ENCODE assay signal across 8 cellular contexts in genomic region chr16:70686376-70687171, GRCh38. TPM values are rescaled to one million over a fixed set of nuclear protein-coding genes. Genes with fewer than 3 reads are reported as not detected.
DNase-seq lines count a peak whose midpoint lies in the region; ATAC-seq and TF ChIP-seq lines count a peak whose summit lies in the region.

No MANE protein-coding gene starts in this region.

- WGBS in liver, result 72% methylated on average over 29 of the region's 29 CpGs
- 39 to 40% methylated on average over 25 to 29 of the region's 29 CpGs for WGBS in tibial nerve, 2 donors

- peak overlapping the region; percentile 46 for H3K27ac Mint-ChIP-seq in activated CD4-positive, alpha-beta T cell treated with anti-CD3 and anti-CD28 coated beads, Interleukin-2, amount 10 ng/mL, durations not matched to agents 7 days and 5 days

- H3K27ac ChIP-seq in liver (ENCODE audit: low read depth in 1 of 2, low read length in 2 of 2) (peak overlapping the region; percentile 56 to 84), tibial nerve (peak overlapping the region; percentile 80 to 97 (median 86))

- POLR2A ChIA-PET in activated CD4-positive, alpha-beta T cell treated with anti-CD3 and anti-CD28 coated beads, Interleukin-2, amount 10 ng/mL, durations not matched to agents 7 days and 5 days (lab: Charles Lee), result no interaction called here

- CTCF ChIA-PET in activated CD4-positive, alpha-beta T cell treated with anti-CD3 and anti-CD28 coated beads, Interleukin-2, amount 10 ng/mL, durations not matched to agents 7 days and 5 days (lab: Charles Lee), result interaction anchor here (1.9 kb wide), 1 partner anchor 84 kb away, joined by 9 read pairs; no protein-coding TSS in a partner anchor

- no peak for TF ChIP-seq POLR2A in tibial nerve (IDR thresholded peaks at IDR 0.05)

- no peaks in the 10 kb centered on the region for H3K36me3 ChIP-seq in liver (ENCODE audit: control insufficient read depth in 4 of 4, insufficient read depth in 3 of 4, low read depth in 1 of 4, low read length in 3 of 4)
- H3K36me3 ChIP-seq in tibial nerve, result no peaks in the 10 kb centered on the region

- no peak for TF ChIP-seq CTCF in astrocyte of the cerebellum (IDR thresholded peaks at IDR 0.05; ENCODE audit: low read depth, low read length, missing control alignments)
- TF ChIP-seq CTCF in liver (IDR thresholded peaks at IDR 0.05; ENCODE audit: low read depth, low read length, missing input control), result no peak
- peak in 1 of 5 experiments; percentile 48 for TF ChIP-seq CTCF in tibial nerve (IDR thresholded peaks at IDR 0.05)

- ATAC-seq in HG03457 (IDR thresholded peaks at IDR 0.05; ENCODE audit: unreplicated experiment) (no peak), HG02759 (IDR thresholded peaks at IDR 0.05; ENCODE audit: unreplicated experiment) (no peak)

- in situ Hi-C loops in astrocyte of the cerebellum (cut with HindIII; ENCODE audit: low sequenced_read_pairs), result no loop called here

- no peaks in the 10 kb centered on the region for H3K9me3 Mint-ChIP-seq in activated CD4-positive, alpha-beta T cell treated with anti-CD3 and anti-CD28 coated beads, Interleukin-2, amount 10 ng/mL, durations not matched to agents 7 days and 5 days

- H3K9me3 ChIP-seq in liver (ENCODE audit: control insufficient read depth in 4 of 4, low read length in 3 of 4) (no peaks in the 10 kb centered on the region), tibial nerve (no peaks in the 10 kb centered on the region)

- H3K36me3 Mint-ChIP-seq in activated CD4-positive, alpha-beta T cell treated with anti-CD3 and anti-CD28 coated beads, Interleukin-2, amount 10 ng/mL, durations not matched to agents 7 days and 5 days (ENCODE audit: low read depth), result no peaks in the 10 kb centered on the region

- H3K4me1 Mint-ChIP-seq in activated CD4-positive, alpha-beta T cell treated with anti-CD3 and anti-CD28 coated beads, Interleukin-2, amount 10 ng/mL, durations not matched to agents 7 days and 5 days, result peaks cover 21% of the 10 kb centered on the region

- TF ChIP-seq EP300 in tibial nerve (IDR thresholded peaks at IDR 0.05), result no peak

- no peak for TF ChIP-seq RAD21 in liver (IDR thresholded peaks at IDR 0.05)

- no peak for DNase-seq in activated CD4-positive, alpha-beta T cell treated with anti-CD3 and anti-CD28 coated beads, Interleukin-2, amount 10 ng/mL, durations not matched to agents 7 days and 5 days
- DNase-seq in activated CD4-positive, alpha-beta T cell treated with anti-CD3 and anti-CD28 coated beads, Interleukin-2, amount 50 U/mL, for 1 hour, result no peak
- DNase-seq in astrocyte of the cerebellum (ENCODE audit: low read depth) (no peak), tibial nerve (ENCODE audit: low spot score in 2 of 2) (no peak), SW 1271 (lab: John Stamatoyannopoulos, UW) (no peak)

- H3K4me1 ChIP-seq in liver (ENCODE audit: control insufficient read depth in 4 of 4, insufficient read depth in 4 of 4, low read length in 3 of 4) (peaks cover 15 to 53% (median 27%) of the 10 kb centered on the region in 4 donors), tibial nerve (peaks cover 5 to 91% (median 84%) of the 10 kb centered on the region in 4 donors)

- peak overlapping the region; percentile 62 for H3K4me3 Mint-ChIP-seq in activated CD4-positive, alpha-beta T cell treated with anti-CD3 and anti-CD28 coated beads, Interleukin-2, amount 10 ng/mL, durations not matched to agents 7 days and 5 days

- H3K9ac ChIP-seq in liver (ENCODE audit: low read depth in 1 of 2, low read length in 2 of 2), result no peak overlapping the region

- H3K27me3 Mint-ChIP-seq in activated CD4-positive, alpha-beta T cell treated with anti-CD3 and anti-CD28 coated beads, Interleukin-2, amount 10 ng/mL, durations not matched to agents 7 days and 5 days, result peaks cover 13% of the 10 kb centered on the region

- H3K27me3 ChIP-seq in liver (ENCODE audit: control insufficient read depth in 4 of 4, insufficient read depth in 4 of 4, low read length in 3 of 4), result no peaks in the 10 kb centered on the region
- no peaks in the 10 kb centered on the region for H3K27me3 ChIP-seq in tibial nerve

- H3K4me3 ChIP-seq in astrocyte of the cerebellum (ENCODE audit: low read depth, low read length) (peak overlapping the region; percentile 27), liver (ENCODE audit: low read depth in 1 of 3, low read length in 3 of 3) (peak overlapping the region in 1 of 3 donors; percentile 90), tibial nerve (peak overlapping the region; percentile 31 to 66 (median 36))

TF ChIP-seq in liver, 16 proteins besides CTCF, POLR2A, EP300 and RAD21:
- no peak for TF ChIP-seq JUND (IDR thresholded peaks at IDR 0.05)

RNA-seq across cellular contexts. Expression of gene MTSS2, which starts 0.7 kb away (rescaled TPM):
- 1 to 10 TPM; 7.1 to 9.2 TPM for total RNA-seq in activated CD4-positive, alpha-beta T cell treated with anti-CD3 and anti-CD28 coated beads, Interleukin-2, amount 10 ng/mL, durations not matched to agents 7 days and 5 days
- total RNA-seq in liver, result 10 to 100 TPM; 26.7 to 45.1 TPM
- 10 to 100 TPM in 1 of 2 donors, 1 to 10 TPM in 1; 3.8 to 95.7 TPM for polyA plus RNA-seq in liver
- total RNA-seq in tibial nerve, result 10 to 100 TPM; 24.1 to 40.6 (median 35.4) TPM

RNA-seq across cellular contexts. Expression of gene IL34, which starts 40.2 kb away (rescaled TPM):
- total RNA-seq in activated CD4-positive, alpha-beta T cell treated with anti-CD3 and anti-CD28 coated beads, Interleukin-2, amount 10 ng/mL, durations not matched to agents 7 days and 5 days, result not detected
- total RNA-seq in liver (under 1 TPM; 0.25 to 0.93 TPM), tibial nerve (10 to 100 TPM; 49.6 to 89.4 (median 60.9) TPM)
- polyA plus RNA-seq in liver, result under 1 TPM; 0.40 to 0.43 TPM

Comparison
In these comparisons a context has a peak if more than half of its experiments do, and no peak if none do; other contexts are left out.
1. RNA of gene IL34, which starts 40.2 kb away (total RNA-seq): 49.6 to 89.4 TPM in tibial nerve; 0.25 to 0.93 TPM in liver and not detected in activated CD4-positive, alpha-beta T cell treated with anti-CD3 and anti-CD28 coated beads, Interleukin-2, amount 10 ng/mL, durations not matched to agents 7 days and 5 days; every median in the first group is over 10 times any median in the second.